Comparison of ENCODE assay signal across 8 cellular contexts in genomic region chrX:106862972-106863688, GRCh38. TPM values are rescaled to one million over a fixed set of nuclear protein-coding genes. Genes with fewer than 3 reads are reported as not detected.
A peak's percentile ranks its signal among the peaks of the same experiment; 100 is the strongest.
DNase-seq lines count a peak whose midpoint lies in the region; ATAC-seq and TF ChIP-seq lines count a peak whose summit lies in the region.

No MANE protein-coding gene starts in this region.

- no peaks in the 10 kb centered on the region for H3K4me1 Mint-ChIP-seq in Calu3 (ENCODE audit: low read depth, unreplicated experiment)

- intact Hi-C loops in Calu3 (cut with micrococcal nuclease; ENCODE audit: unreplicated experiment) (no loop called here), Right ventricle myocardium inferior (cut with DNase I) (no loop called here), uterus (cut with DNase I; ENCODE audit: low total_unique reads) (no loop called here)

- ATAC-seq in GM19023 (IDR thresholded peaks at IDR 0.05; ENCODE audit: unreplicated experiment) (peak; percentile 83), Right ventricle myocardium inferior (no peak)

- no peaks in the 10 kb centered on the region for H3K9me3 Mint-ChIP-seq in Calu3 (ENCODE audit: low read depth, unreplicated experiment)

- H3K27me3 Mint-ChIP-seq in Calu3 (ENCODE audit: unreplicated experiment) = no peaks in the 10 kb centered on the region

- no peak overlapping the region for H3K4me3 ChIP-seq in cardiac fibroblast (replicated peaks in 1 of 2; ENCODE audit: low read depth in 2 of 2, low read length in 2 of 2)
- H3K4me3 ChIP-seq in uterus = no peak overlapping the region

- H3K36me3 ChIP-seq in uterus = no peaks in the 10 kb centered on the region

- no peak overlapping the region for H3K27ac ChIP-seq in uterus

- no peak for TF ChIP-seq POLR2A in uterus (IDR thresholded peaks at IDR 0.05)

- no peaks in the 10 kb centered on the region for H3K4me1 ChIP-seq in uterus

- TF ChIP-seq CTCF in Calu3 (IDR thresholded peaks at IDR 0.05; ENCODE audit: unreplicated experiment) (peak; percentile 10), LNCAP (IDR thresholded peaks at IDR 0.05) (peak; percentile 57), cardiac fibroblast (IDR thresholded peaks at IDR 0.05; ENCODE audit: low read depth, low read length) (peak; percentile 32), uterus (IDR thresholded peaks at IDR 0.05) (peak in 1 of 4 experiments; percentile 9)

- BruUV-seq in Calu3 (replicated peaks; lab: Mats Ljungman, UMichigan) = no TSS peak

- DNase-seq in Calu3 = peak; percentile 38
- peak; percentile 0 to 6 for DNase-seq in cardiac fibroblast (ENCODE audit: low read depth in 2 of 2)
- DNase-seq in retina = peak; percentile 6
- DNase-seq in Right ventricle myocardium inferior (ENCODE audit: missing footprints) = no peak
- no peak for DNase-seq in uterus
- no peak for DNase-seq in NCI-H1436 treated with DMSO at 0.1 percent for 48 hours (lab: John Stamatoyannopoulos, UW)

- no peaks in the 10 kb centered on the region for H3K9me3 ChIP-seq in uterus

- H3K4me3 Mint-ChIP-seq in Calu3 (ENCODE audit: low read depth, unreplicated experiment) = no peak overlapping the region

- CTCF ChIA-PET in Calu3 (lab: Charles Lee) = interaction anchor here (0.7 to 1.1 kb wide), 2 partner anchors 11 to 29 kb away, joined by 3 read pairs; no protein-coding TSS in a partner anchor

- H3K36me3 Mint-ChIP-seq in Calu3 (ENCODE audit: insufficient read depth, unreplicated experiment) = no peaks in the 10 kb centered on the region

- H3K27ac Mint-ChIP-seq in Calu3 (ENCODE audit: unreplicated experiment) = no peak overlapping the region

- H3K27me3 ChIP-seq in uterus = peaks cover 0 to 2% of the 10 kb centered on the region in 2 donors

RNA-seq across cellular contexts. Expression of gene RIPPLY1, which starts 40.0 kb away (rescaled TPM):
- total RNA-seq in Calu3 (2022) = 0.31 TPM in 1 of 2 replicates, not detected in the other
- total RNA-seq in Right ventricle myocardium inferior = not detected
- not detected for total RNA-seq in uterus

RNA-seq across cellular contexts. Expression of gene CLDN2, which starts 57.1 kb away (rescaled TPM):
- total RNA-seq in Calu3 (2022) = 17.6 and 24.7 TPM in 2 replicates
- total RNA-seq in Right ventricle myocardium inferior = not detected
- 1 to 10 TPM in 1 of 4 donors, not detected in 3; 1.4 TPM for total RNA-seq in uterus

Comparison
In these comparisons a context has a peak if more than half of its experiments do, and no peak if none do; other contexts are left out.
1. DNase-seq: peak in Calu3 (single experiment), cardiac fibroblast (2 of 2) and retina (single experiment); none in Right ventricle myocardium inferior (single experiment), uterus (0 of 2) and NCI-H1436 treated with DMSO at 0.1 percent for 48 hours (single experiment).